In genomic region chr13:51803422-51804294, GRCh38 we compare ENCODE assay signal across 1 cellular context.
TF ChIP-seq lines count a peak whose summit lies in the region.

Gene DHRS12, minus strand, starts transcription at chr13:51804163. Its CDS starts 4,504 bp downstream, at chr13:51799659.

TF ChIP-seq in IMR-90, 13 proteins besides CTCF, POLR2A, EP300 and RAD21:
- no peak for TF ChIP-seq RFX5 (IDR thresholded peaks at IDR 0.05; ENCODE audit: low read depth, low read length)
- no peak for TF ChIP-seq ELK1 (IDR thresholded peaks at IDR 0.05; ENCODE audit: borderline replicate concordance, low read depth, low read length)
- TF ChIP-seq CHD1 (IDR thresholded peaks at IDR 0.05; ENCODE audit: low read depth, low read length) = no peak; the same call in 1 of the 2 replicates
- peak; percentile 85 for TF ChIP-seq USF2 (IDR thresholded peaks at IDR 0.05; ENCODE audit: low read depth, low read length)
- peak; percentile 78; the same call in 1 of the 2 replicates for TF ChIP-seq MAZ (IDR thresholded peaks at IDR 0.05; ENCODE audit: borderline replicate concordance, low read depth, low read length)
- TF ChIP-seq MAFK (IDR thresholded peaks at IDR 0.05; ENCODE audit: low read depth, low read length) = no peak
- 0 out of 2 replicates have a peak, but pooled peaks have one; percentile 29 for TF ChIP-seq MXI1 (IDR thresholded peaks at IDR 0.05; ENCODE audit: borderline replicate concordance, low read depth, low read length)
- TF ChIP-seq SMC3 (IDR thresholded peaks at IDR 0.05; ENCODE audit: low read depth, low read length) = no peak
- no peak; the same call in 1 of the 2 replicates for TF ChIP-seq BHLHE40 (IDR thresholded peaks at IDR 0.05; ENCODE audit: low read depth, low read length)
- TF ChIP-seq CEBPB (IDR thresholded peaks at IDR 0.05; ENCODE audit: low read depth, low read length) = peak; percentile 60; the same call in 1 of the 2 replicates
- TF ChIP-seq RCOR1 (IDR thresholded peaks at IDR 0.05; ENCODE audit: insufficient replicate concordance, low read length) = no peak
- TF ChIP-seq FOS (IDR thresholded peaks at IDR 0.05; ENCODE audit: low read depth, low read length) = no peak
- no peak for TF ChIP-seq NFE2L2 (IDR thresholded peaks at IDR 0.05; ENCODE audit: low read depth, low read length)
